27 cellular contexts compared by ENCODE assay signal in genomic region chr13:33867472-33867871, GRCh38. TPM values are rescaled to one million over a fixed set of nuclear protein-coding genes. Genes with fewer than 3 reads are reported as not detected.
A peak's percentile ranks its signal among the peaks of the same experiment; 100 is the strongest.
DNase-seq lines count a peak whose midpoint lies in the region; ATAC-seq and TF ChIP-seq lines count a peak whose summit lies in the region.
"Had no signal": no experiment of that assay in that cellular context is flagged by ENCODE, and none has a peak within 500 bp of the region (broad histone marks: within the 10 kb centered on the region; RNA-seq: fewer than 3 reads in every experiment).

No MANE protein-coding gene starts in this region.

- H3K36me3 Mint-ChIP-seq in CD14-positive monocyte, result peaks cover 0 to 2% of the 10 kb centered on the region in 2 donors
- H3K36me3 Mint-ChIP-seq in HFFc6 (ENCODE audit: low read depth), result no peaks in the 10 kb centered on the region
- no peaks in the 10 kb centered on the region for H3K36me3 Mint-ChIP-seq in chondrocyte (ENCODE audit: low read depth)
- peaks cover 21% of the 10 kb centered on the region for H3K36me3 Mint-ChIP-seq in neural progenitor cell

- no peak overlapping the region for H2AFZ ChIP-seq in neural progenitor cell (replicated peaks)
- H2AFZ ChIP-seq: hepatocyte had no signal

- H3K27me3 ChIP-seq in neural progenitor cell (no peaks in the 10 kb centered on the region), gastrocnemius medialis (no peaks in the 10 kb centered on the region)
- H3K27me3 ChIP-seq: hepatocyte, left lung, suprapubic skin had no signal

- H3K4me2 ChIP-seq in neural progenitor cell, result no peak overlapping the region
- H3K4me2 ChIP-seq: hepatocyte had no signal

- H3K27me3 Mint-ChIP-seq in CD14-positive monocyte (ENCODE audit: low read depth in 3 of 3), result no peaks in the 10 kb centered on the region
- no peaks in the 10 kb centered on the region for H3K27me3 Mint-ChIP-seq in HFFc6 (ENCODE audit: insufficient read depth)
- no peaks in the 10 kb centered on the region for H3K27me3 Mint-ChIP-seq in chondrocyte (ENCODE audit: low read depth)
- H3K27me3 Mint-ChIP-seq in neural progenitor cell (ENCODE audit: insufficient read depth, low read depth), result peaks cover 4% of the 10 kb centered on the region
- H3K27me3 Mint-ChIP-seq: activated CD4-positive, alpha-beta T cell treated with anti-CD3 and anti-CD28 coated beads, Interleukin-2, amount 10 ng/mL, durations not matched to agents 7 days and 5 days; activated naive CD4-positive, alpha-beta T cell treated with anti-CD3 and anti-CD28 coated beads, Interleukin-2, amount 10 ng/mL, durations not matched to agents 7 days and 5 days; CD4-positive, alpha-beta memory T cell; naive thymus-derived CD4-positive, alpha-beta T cell; stimulated activated naive B cell treated with anti-CD40 and anti-IgM and Interleukin-4, amounts not matched to agents 10 μg/mL and 1 μg/mL and 100 μg/mL, for 72 hours had no signal

- H3K4me3 Mint-ChIP-seq in CD14-positive monocyte (no peak overlapping the region), HFFc6 (no peak overlapping the region), chondrocyte (ENCODE audit: unreplicated experiment) (no peak overlapping the region), neural progenitor cell (no peak overlapping the region)
- H3K4me3 Mint-ChIP-seq: activated CD4-positive, alpha-beta T cell treated with anti-CD3 and anti-CD28 coated beads, Interleukin-2, amount 10 ng/mL, durations not matched to agents 7 days and 5 days; activated naive CD4-positive, alpha-beta T cell treated with anti-CD3 and anti-CD28 coated beads, Interleukin-2, amount 10 ng/mL, durations not matched to agents 7 days and 5 days; activated T-helper 1 cell treated with anti-CD3 and anti-CD28 coated beads, Interleukin-12 subunit alpha, Interleukin-12 subunit beta, Interleukin-2, Interleukin-4 antibody, amounts not matched to agents 30 ng/mL and 10 ng/mL and 1 ng/mL, durations not matched to agents 14 hours and 24 hours and 36 hours; CD4-positive, alpha-beta memory T cell; mesothelial cell of epicardium; naive thymus-derived CD4-positive, alpha-beta T cell; stimulated activated naive B cell treated with anti-CD40 and anti-IgM and Interleukin-4, amounts not matched to agents 10 μg/mL and 1 μg/mL and 100 μg/mL, for 72 hours had no signal

- no peak for TF ChIP-seq POLR2A in gastrocnemius medialis (IDR thresholded peaks at IDR 0.05)

- in situ Hi-C loops in gastrocnemius medialis (cut with MboI; ENCODE audit: low sequenced_read_pairs in 4 of 4) (no loop called here), GM13976 (cut with MboI; ENCODE audit: low sequenced_read_pairs, unreplicated experiment) (no loop called here)

- H3K4me1 Mint-ChIP-seq in CD14-positive monocyte (no peaks in the 10 kb centered on the region), HFFc6 (ENCODE audit: low read depth) (no peaks in the 10 kb centered on the region), chondrocyte (ENCODE audit: low read depth) (no peaks in the 10 kb centered on the region), neural progenitor cell (peaks cover 9% of the 10 kb centered on the region)
- H3K4me1 Mint-ChIP-seq: activated CD4-positive, alpha-beta T cell treated with anti-CD3 and anti-CD28 coated beads, Interleukin-2, amount 10 ng/mL, durations not matched to agents 7 days and 5 days; activated naive CD4-positive, alpha-beta T cell treated with anti-CD3 and anti-CD28 coated beads, Interleukin-2, amount 10 ng/mL, durations not matched to agents 7 days and 5 days; CD4-positive, alpha-beta memory T cell had no signal

- H4K20me1 ChIP-seq in neural progenitor cell (ENCODE audit: low read depth), result no peaks in the 10 kb centered on the region

- no peaks in the 10 kb centered on the region for H3K79me2 ChIP-seq in neural progenitor cell (ENCODE audit: low read depth)
- H3K79me2 ChIP-seq: hepatocyte had no signal

- DNase-seq in CD14-positive monocyte (ENCODE audit: low spot score) (no peak), HFFc6 (no peak), chondrocyte (ENCODE audit: low spot score) (no peak), neural progenitor cell (ENCODE audit: low spot score) (no peak), gastrocnemius medialis (no peak), GM13976 (ENCODE audit: low spot score) (no peak)
- DNase-seq: activated CD4-positive, alpha-beta T cell treated with anti-CD3 and anti-CD28 coated beads, Interleukin-2, amount 10 ng/mL, durations not matched to agents 7 days and 5 days; activated naive CD4-positive, alpha-beta T cell treated with anti-CD3 and anti-CD28 coated beads, Interleukin-2, amount 10 ng/mL, durations not matched to agents 7 days and 5 days; amygdala; caudate nucleus; CD4-positive, alpha-beta memory T cell; DMS 273 treated with DMSO at 0.1 percent for 48 hours; foreskin melanocyte; H7; left lung; naive thymus-derived CD4-positive, alpha-beta T cell; NCI-H1048; NCI-H187; right cardiac atrium; stimulated activated CD4-positive, alpha-beta T cell treated with anti-CD3 and anti-CD28 coated beads, Interleukin-4, amount 100 ng/mL, for 1 hour; stimulated activated naive B cell treated with anti-CD40 and anti-IgM and Interleukin-4, amounts not matched to agents 10 μg/mL and 1 μg/mL and 100 μg/mL, for 72 hours had no signal

- H3K9me3 ChIP-seq in neural progenitor cell (ENCODE audit: low read depth) (no peaks in the 10 kb centered on the region), gastrocnemius medialis (no peaks in the 10 kb centered on the region)
- H3K9me3 ChIP-seq: suprapubic skin had no signal

- H3K9me3 Mint-ChIP-seq in CD14-positive monocyte, result peaks cover 0 to 5% (median 0%) of the 10 kb centered on the region in 7 donors
- no peaks in the 10 kb centered on the region for H3K9me3 Mint-ChIP-seq in HFFc6
- H3K9me3 Mint-ChIP-seq in chondrocyte (ENCODE audit: low read depth), result no peaks in the 10 kb centered on the region
- peaks cover 3% of the 10 kb centered on the region for H3K9me3 Mint-ChIP-seq in neural progenitor cell
- H3K9me3 Mint-ChIP-seq: activated CD4-positive, alpha-beta T cell treated with anti-CD3 and anti-CD28 coated beads, Interleukin-2, amount 10 ng/mL, durations not matched to agents 7 days and 5 days; activated naive CD4-positive, alpha-beta T cell treated with anti-CD3 and anti-CD28 coated beads, Interleukin-2, amount 10 ng/mL, durations not matched to agents 7 days and 5 days; activated T-helper 1 cell treated with anti-CD3 and anti-CD28 coated beads, Interleukin-12 subunit alpha, Interleukin-12 subunit beta, Interleukin-2, Interleukin-4 antibody, amounts not matched to agents 30 ng/mL and 10 ng/mL and 1 ng/mL, durations not matched to agents 14 hours and 24 hours and 36 hours; CD4-positive, alpha-beta memory T cell; mesothelial cell of epicardium had no signal

- no peak overlapping the region for H3K27ac Mint-ChIP-seq in CD14-positive monocyte
- no peak overlapping the region for H3K27ac Mint-ChIP-seq in HFFc6
- H3K27ac Mint-ChIP-seq in chondrocyte (ENCODE audit: unreplicated experiment), result no peak overlapping the region
- no peak overlapping the region for H3K27ac Mint-ChIP-seq in neural progenitor cell
- H3K27ac Mint-ChIP-seq: activated CD4-positive, alpha-beta T cell treated with anti-CD3 and anti-CD28 coated beads, Interleukin-2, amount 10 ng/mL, durations not matched to agents 7 days and 5 days; activated naive CD4-positive, alpha-beta T cell treated with anti-CD3 and anti-CD28 coated beads, Interleukin-2, amount 10 ng/mL, durations not matched to agents 7 days and 5 days; activated T-helper 1 cell treated with anti-CD3 and anti-CD28 coated beads, Interleukin-12 subunit alpha, Interleukin-12 subunit beta, Interleukin-2, Interleukin-4 antibody, amounts not matched to agents 30 ng/mL and 10 ng/mL and 1 ng/mL, durations not matched to agents 14 hours and 24 hours and 36 hours; CD4-positive, alpha-beta memory T cell; mesothelial cell of epicardium; naive thymus-derived CD4-positive, alpha-beta T cell; stimulated activated naive B cell treated with anti-CD40 and anti-IgM and Interleukin-4, amounts not matched to agents 10 μg/mL and 1 μg/mL and 100 μg/mL, for 72 hours had no signal

- no peaks in the 10 kb centered on the region for H3K4me1 ChIP-seq in neural progenitor cell
- no peaks in the 10 kb centered on the region for H3K4me1 ChIP-seq in gastrocnemius medialis
- H3K4me1 ChIP-seq: left lung, suprapubic skin had no signal

- H3K9ac ChIP-seq in neural progenitor cell, result no peak overlapping the region

- TF ChIP-seq CTCF in CD14-positive monocyte (IDR thresholded peaks at IDR 0.05) (peak; percentile 10), HFFc6 (IDR thresholded peaks at IDR 0.05) (peak; percentile 44), chondrocyte (IDR thresholded peaks at IDR 0.05) (peak; percentile 7), neural progenitor cell (IDR thresholded peaks at IDR 0.05) (peak; percentile 12), gastrocnemius medialis (IDR thresholded peaks at IDR 0.05 in 4 of 5, conservative IDR thresholded peaks at IDR 0.05 in 1 of 5) (no peak), GM13976 (IDR thresholded peaks at IDR 0.05; ENCODE audit: borderline replicate concordance, control extremely low read depth, extremely low read depth, insufficient read depth, missing control alignments) (no peak)

- H3K36me3 ChIP-seq in neural progenitor cell, result no peaks in the 10 kb centered on the region
- H3K36me3 ChIP-seq in gastrocnemius medialis, result no peaks in the 10 kb centered on the region
- H3K36me3 ChIP-seq: left lung, suprapubic skin had no signal

- no peaks in the 10 kb centered on the region for H3F3A ChIP-seq in neural progenitor cell (ENCODE audit: low read depth)

- H3K27ac ChIP-seq in neural progenitor cell (no peak overlapping the region), gastrocnemius medialis (no peak overlapping the region)
- H3K27ac ChIP-seq: hepatocyte, left lung, suprapubic skin had no signal

- intact Hi-C loops in CD14-positive monocyte (cut with micrococcal nuclease) (no loop called here), gastrocnemius medialis (cut with DNase I; ENCODE audit: low total_unique reads) (no loop called here)

- H3K4me3 ChIP-seq in neural progenitor cell (no peak overlapping the region), gastrocnemius medialis (no peak overlapping the region)
- H3K4me3 ChIP-seq: hepatocyte, left lung, suprapubic skin had no signal

- ATAC-seq in GM18907 (IDR thresholded peaks at IDR 0.05; ENCODE audit: unreplicated experiment), result no peak
- no peak for ATAC-seq in gastrocnemius medialis
- ATAC-seq: HepG2; naive thymus-derived CD4-positive, alpha-beta T cell; right cardiac atrium; stimulated activated naive B cell treated with anti-CD40 and anti-IgM and Interleukin-4, amounts not matched to agents 10 μg/mL and 1 μg/mL and 100 μg/mL, for 72 hours had no signal

RNA-seq across cellular contexts. Expression of gene RFC3, which starts 49.5 kb away (rescaled TPM):
- polyA plus RNA-seq in CD14-positive monocyte, result 1 to 10 TPM; 4.1 to 5.3 TPM
- 10 to 100 TPM in 5 of 6 experiments, 1 to 10 TPM in 1; 8.8 to 16.2 (median 15.1) TPM for total RNA-seq in HFFc6 (2021; fragmentation: NEBNext Ultra II Directional; extraction: Animal tissue kit (Norgen Biotek cat#: 25700))
- 4.6 to 9.7 TPM (median 5.0 TPM) in 3 replicates for total RNA-seq in chondrocyte
- total RNA-seq in neural progenitor cell (ENCODE audit: low replicate concordance), result 62.9 and 82.7 TPM in 2 replicates
- total RNA-seq in gastrocnemius medialis, result 1 to 10 TPM; 2.2 to 5.6 (median 3.7) TPM

Comparison
In these comparisons a context has a peak if more than half of its experiments do, and no peak if none do; other contexts are left out.
1. CTCF ChIP-seq: peak in CD14-positive monocyte (single experiment), HFFc6 (single experiment), chondrocyte (single experiment) and neural progenitor cell (single experiment); none in gastrocnemius medialis (0 of 5) and GM13976 (single experiment).